24 cellular contexts compared by ENCODE assay signal in the genomic region with DNA sequence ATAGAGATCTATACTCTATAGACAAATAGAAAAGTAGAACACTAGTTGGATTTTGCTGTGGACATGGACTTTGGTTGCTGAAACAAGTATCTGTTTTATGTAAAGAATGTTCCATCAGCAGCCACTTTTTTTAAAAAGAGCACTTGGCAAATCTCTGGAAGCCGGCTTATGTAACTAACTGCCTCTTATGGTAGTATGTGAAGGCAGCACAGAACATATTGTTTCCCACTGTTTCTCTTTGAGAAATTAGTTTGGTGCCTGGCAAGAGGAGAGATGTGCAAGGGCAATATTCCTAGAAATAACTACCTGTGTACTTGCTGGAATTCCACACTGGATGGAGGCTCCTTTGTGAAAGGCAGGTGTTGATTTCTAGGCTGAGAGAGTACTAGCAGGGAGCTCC.
DNase-seq lines count a peak whose midpoint lies in the region; ATAC-seq and TF ChIP-seq lines count a peak whose summit lies in the region.
"Had no signal": no experiment of that assay in that cellular context is flagged by ENCODE, and none has a peak within 500 bp of the region (broad histone marks: within the 10 kb centered on the region; RNA-seq: fewer than 3 reads in every experiment).

No MANE protein-coding gene starts in this region.

- intact Hi-C loops in uterus (cut with DNase I; ENCODE audit: low total_unique reads) = no loop called here

- H3K36me3 Mint-ChIP-seq in activated CD4-positive, alpha-beta T cell treated with anti-CD3 and anti-CD28 coated beads, Interleukin-2, amount 10 ng/mL, durations not matched to agents 7 days and 5 days (ENCODE audit: low read depth) = peaks cover 11% of the 10 kb centered on the region
- no peaks in the 10 kb centered on the region for H3K36me3 Mint-ChIP-seq in activated naive CD8-positive, alpha-beta T cell treated with anti-CD3 and anti-CD28 coated beads, Interleukin-2, amount 50 U/mL, for 24 hours (ENCODE audit: low read depth)
- H3K36me3 Mint-ChIP-seq in stimulated activated effector memory CD8-positive, alpha-beta T cell treated with anti-CD3 and anti-CD28 coated beads, Interleukin-12 subunit alpha, Interleukin-12 subunit beta, amount 100 ng/mL, for 72 hours = peaks cover 37% of the 10 kb centered on the region
- no peaks in the 10 kb centered on the region for H3K36me3 Mint-ChIP-seq in endothelial cell (ENCODE audit: low read depth, unreplicated experiment)
- H3K36me3 Mint-ChIP-seq: activated naive CD4-positive, alpha-beta T cell treated with anti-CD3 and anti-CD28 coated beads, Interleukin-2, amount 50 U/mL, for 24 hours; brain had no signal

- no peaks in the 10 kb centered on the region for H3K36me3 ChIP-seq in uterus
- H3K36me3 ChIP-seq: BLaER1, suprapubic skin had no signal

- TF ChIP-seq CTCF in foreskin keratinocyte (conservative IDR thresholded peaks at IDR 0.05) (no peak), uterus (IDR thresholded peaks at IDR 0.05) (no peak), endothelial cell (IDR thresholded peaks at IDR 0.05; ENCODE audit: unreplicated experiment) (no peak)

- H3K27me3 ChIP-seq in foreskin keratinocyte (no peaks in the 10 kb centered on the region), uterus (no peaks in the 10 kb centered on the region)
- H3K27me3 ChIP-seq: BLaER1, suprapubic skin had no signal

- H3K9me3 Mint-ChIP-seq in activated CD4-positive, alpha-beta T cell treated with anti-CD3 and anti-CD28 coated beads, Interleukin-2, amount 10 ng/mL, durations not matched to agents 7 days and 5 days = peaks cover 10% of the 10 kb centered on the region
- no peaks in the 10 kb centered on the region for H3K9me3 Mint-ChIP-seq in activated naive CD8-positive, alpha-beta T cell treated with anti-CD3 and anti-CD28 coated beads, Interleukin-2, amount 50 U/mL, for 24 hours
- H3K9me3 Mint-ChIP-seq in stimulated activated effector memory CD8-positive, alpha-beta T cell treated with anti-CD3 and anti-CD28 coated beads, Interleukin-12 subunit alpha, Interleukin-12 subunit beta, amount 100 ng/mL, for 72 hours = no peaks in the 10 kb centered on the region
- no peaks in the 10 kb centered on the region for H3K9me3 Mint-ChIP-seq in endothelial cell (ENCODE audit: unreplicated experiment)
- H3K9me3 Mint-ChIP-seq: activated naive CD4-positive, alpha-beta T cell treated with anti-CD3 and anti-CD28 coated beads, Interleukin-2, amount 50 U/mL, for 24 hours had no signal

- CTCF ChIA-PET in activated CD4-positive, alpha-beta T cell treated with anti-CD3 and anti-CD28 coated beads, Interleukin-2, amount 10 ng/mL, durations not matched to agents 7 days and 5 days (lab: Charles Lee) = no interaction called here

- DNase-seq in activated CD4-positive, alpha-beta T cell treated with anti-CD3 and anti-CD28 coated beads, Interleukin-2, amount 10 ng/mL, durations not matched to agents 7 days and 5 days = no peak
- no peak for DNase-seq in activated CD4-positive, alpha-beta T cell treated with anti-CD3 and anti-CD28 coated beads, Interleukin-2, amount 50 U/mL, for 1 hour
- DNase-seq in activated naive CD8-positive, alpha-beta T cell treated with anti-CD3 and anti-CD28 coated beads, Interleukin-2, amount 50 U/mL, for 24 hours = no peak
- DNase-seq in foreskin keratinocyte = no peak
- DNase-seq in stimulated activated effector memory CD8-positive, alpha-beta T cell treated with anti-CD3 and anti-CD28 coated beads, Interleukin-12 subunit alpha, Interleukin-12 subunit beta, amount 100 ng/mL, for 72 hours (ENCODE audit: low spot score in 2 of 2) = no peak
- DNase-seq in uterus = no peak
- DNase-seq in epidermal melanocyte (ENCODE audit: insufficient read length, low spot score) = no peak
- DNase-seq in endothelial cell (ENCODE audit: low spot score) = no peak
- DNase-seq: activated CD4-positive, alpha-beta T cell treated with anti-CD3 and anti-CD28 coated beads for 4 hours; activated T-cell treated with anti-CD3 and anti-CD28 coated beads for 4 hours; foreskin melanocyte; hypothalamus; kidney; NCI-H524 treated with DMSO at 0.1 percent for 48 hours; nucleus accumbens; stimulated activated CD4-positive, alpha-beta T cell treated with anti-CD3 and anti-CD28 coated beads, Interleukin-15, amount 100 ng/mL, for 24 hours had no signal

- peaks cover 9% of the 10 kb centered on the region for H3K27me3 Mint-ChIP-seq in activated CD4-positive, alpha-beta T cell treated with anti-CD3 and anti-CD28 coated beads, Interleukin-2, amount 10 ng/mL, durations not matched to agents 7 days and 5 days
- peaks cover 23% of the 10 kb centered on the region for H3K27me3 Mint-ChIP-seq in activated naive CD8-positive, alpha-beta T cell treated with anti-CD3 and anti-CD28 coated beads, Interleukin-2, amount 50 U/mL, for 24 hours
- no peaks in the 10 kb centered on the region for H3K27me3 Mint-ChIP-seq in endothelial cell (ENCODE audit: unreplicated experiment)
- H3K27me3 Mint-ChIP-seq: activated naive CD4-positive, alpha-beta T cell treated with anti-CD3 and anti-CD28 coated beads, Interleukin-2, amount 50 U/mL, for 24 hours had no signal

- POLR2A ChIA-PET in activated CD4-positive, alpha-beta T cell treated with anti-CD3 and anti-CD28 coated beads, Interleukin-2, amount 10 ng/mL, durations not matched to agents 7 days and 5 days (lab: Charles Lee) = no interaction called here

- no peak for TF ChIP-seq POLR2A in uterus (IDR thresholded peaks at IDR 0.05)

- no peak overlapping the region for H3K4me3 Mint-ChIP-seq in activated CD4-positive, alpha-beta T cell treated with anti-CD3 and anti-CD28 coated beads, Interleukin-2, amount 10 ng/mL, durations not matched to agents 7 days and 5 days
- H3K4me3 Mint-ChIP-seq in activated naive CD8-positive, alpha-beta T cell treated with anti-CD3 and anti-CD28 coated beads, Interleukin-2, amount 50 U/mL, for 24 hours = no peak overlapping the region
- peak overlapping the region; percentile 63 for H3K4me3 Mint-ChIP-seq in stimulated activated effector memory CD8-positive, alpha-beta T cell treated with anti-CD3 and anti-CD28 coated beads, Interleukin-12 subunit alpha, Interleukin-12 subunit beta, amount 100 ng/mL, for 72 hours
- no peak overlapping the region for H3K4me3 Mint-ChIP-seq in endothelial cell (ENCODE audit: unreplicated experiment)
- H3K4me3 Mint-ChIP-seq: activated naive CD4-positive, alpha-beta T cell treated with anti-CD3 and anti-CD28 coated beads, Interleukin-2, amount 50 U/mL, for 24 hours; brain had no signal

- H3K27ac ChIP-seq in foreskin keratinocyte (peak overlapping the region; percentile 66), uterus (no peak overlapping the region)
- H3K27ac ChIP-seq: A549, BLaER1, coronary artery, HL-60, RWPE1, suprapubic skin had no signal

- peaks cover 76% of the 10 kb centered on the region for H3K4me1 Mint-ChIP-seq in activated CD4-positive, alpha-beta T cell treated with anti-CD3 and anti-CD28 coated beads, Interleukin-2, amount 10 ng/mL, durations not matched to agents 7 days and 5 days
- peaks cover 61% of the 10 kb centered on the region for H3K4me1 Mint-ChIP-seq in activated naive CD8-positive, alpha-beta T cell treated with anti-CD3 and anti-CD28 coated beads, Interleukin-2, amount 50 U/mL, for 24 hours
- peaks cover 63% of the 10 kb centered on the region for H3K4me1 Mint-ChIP-seq in stimulated activated effector memory CD8-positive, alpha-beta T cell treated with anti-CD3 and anti-CD28 coated beads, Interleukin-12 subunit alpha, Interleukin-12 subunit beta, amount 100 ng/mL, for 72 hours
- H3K4me1 Mint-ChIP-seq in endothelial cell (ENCODE audit: unreplicated experiment) = no peaks in the 10 kb centered on the region
- H3K4me1 Mint-ChIP-seq: brain had no signal

- H3K4me3 ChIP-seq in uterus = no peak overlapping the region
- H3K4me3 ChIP-seq: A549, BLaER1, coronary artery, suprapubic skin had no signal

- H3K27ac Mint-ChIP-seq in activated CD4-positive, alpha-beta T cell treated with anti-CD3 and anti-CD28 coated beads, Interleukin-2, amount 10 ng/mL, durations not matched to agents 7 days and 5 days = peak overlapping the region; percentile 84
- H3K27ac Mint-ChIP-seq in activated naive CD8-positive, alpha-beta T cell treated with anti-CD3 and anti-CD28 coated beads, Interleukin-2, amount 50 U/mL, for 24 hours = peak overlapping the region; percentile 76
- H3K27ac Mint-ChIP-seq in stimulated activated effector memory CD8-positive, alpha-beta T cell treated with anti-CD3 and anti-CD28 coated beads, Interleukin-12 subunit alpha, Interleukin-12 subunit beta, amount 100 ng/mL, for 72 hours = peak overlapping the region; percentile 95
- H3K27ac Mint-ChIP-seq in endothelial cell (ENCODE audit: unreplicated experiment) = no peak overlapping the region
- H3K27ac Mint-ChIP-seq: brain had no signal

- no peak for ATAC-seq in activated naive CD8-positive, alpha-beta T cell treated with anti-CD3 and anti-CD28 coated beads, Interleukin-2, amount 50 U/mL, for 24 hours
- ATAC-seq in foreskin keratinocyte = no peak
- ATAC-seq in stimulated activated effector memory CD8-positive, alpha-beta T cell treated with anti-CD3 and anti-CD28 coated beads, Interleukin-12 subunit alpha, Interleukin-12 subunit beta, amount 100 ng/mL, for 72 hours = no peak
- ATAC-seq: A549 had no signal

- H3K4me1 ChIP-seq in foreskin keratinocyte = peaks cover 22% of the 10 kb centered on the region
- no peaks in the 10 kb centered on the region for H3K4me1 ChIP-seq in uterus

- H3K9me3 ChIP-seq in uterus = no peaks in the 10 kb centered on the region
- H3K9me3 ChIP-seq: A549, BLaER1, suprapubic skin had no signal
